ENCODE assay signal across 8 cellular contexts in the genomic region with DNA sequence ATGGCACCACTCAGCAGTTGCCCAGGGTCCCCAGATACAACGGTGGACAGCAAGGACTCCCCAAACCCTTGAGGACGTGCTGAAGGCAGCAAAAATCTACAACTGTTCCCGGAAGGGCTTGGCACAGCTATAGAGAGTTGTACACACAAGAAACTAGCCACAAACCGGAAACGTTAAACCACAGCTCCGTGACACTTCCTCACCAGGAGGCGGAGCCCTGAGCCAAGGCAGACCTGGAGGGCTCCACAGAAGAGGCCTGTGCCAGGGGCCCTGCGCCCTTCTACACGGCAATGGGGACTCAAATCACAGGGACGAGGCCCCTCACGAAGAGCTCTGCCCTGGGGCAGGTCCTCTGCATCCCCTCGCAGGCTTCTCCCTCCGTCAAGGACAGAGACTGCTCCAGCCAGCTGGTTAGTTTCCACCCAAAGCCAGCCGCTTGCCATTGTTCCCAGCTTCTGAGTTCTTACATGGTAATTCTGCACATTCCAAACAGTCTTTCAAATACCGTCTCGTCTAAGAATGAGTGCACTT.
DNase-seq lines count a peak whose midpoint lies in the region; ATAC-seq, FAIRE-seq and TF ChIP-seq lines count a peak whose summit lies in the region.

No MANE protein-coding gene starts in this region.

- H3K36me3 ChIP-seq in Peyer's patch (no peaks in the 10 kb centered on the region), sigmoid colon (no peaks in the 10 kb centered on the region)

- peak; percentile 78 to 96 (median 95) for DNase-seq in Peyer's patch
- peak; percentile 92 for DNase-seq in activated T-helper 1 cell treated with anti-CD3 and anti-CD28 coated beads, Interleukin-12 subunit alpha, Interleukin-12 subunit beta, Interleukin-2, Interleukin-4 antibody, amounts not matched to agents 30 ng/mL and 10 ng/mL and 1 ng/mL, durations not matched to agents 14 hours and 24 hours and 36 hours (ENCODE audit: low spot score)
- peak in 1 of 2 donors; percentile 18 for DNase-seq in foreskin keratinocyte
- DNase-seq in sigmoid colon, result peak; percentile 87
- no peak for DNase-seq in NCI-H1092 treated with DMSO at 0.1 percent for 48 hours (lab: John Stamatoyannopoulos, UW)
- no peak for DNase-seq in D721Med (ENCODE audit: insufficient read length, low spot score)

- no peak for TF ChIP-seq EP300 in sigmoid colon (IDR thresholded peaks at IDR 0.05)

- peak; percentile 63 for ATAC-seq in GM18508 (IDR thresholded peaks at IDR 0.05; ENCODE audit: insufficient read depth, unreplicated experiment)
- peak; percentile 85 for ATAC-seq in HG02970 (IDR thresholded peaks at IDR 0.05; ENCODE audit: low FRiP score, unreplicated experiment)
- ATAC-seq in foreskin keratinocyte, result peak; percentile 53

- FAIRE-seq in D721Med (lab: Jason Lieb, UNC), result no peak

- H3K27ac ChIP-seq in Peyer's patch (peak overlapping the region; percentile 62 to 85 (median 75)), foreskin keratinocyte (no peak overlapping the region), sigmoid colon (peak overlapping the region; percentile 66 to 84 (median 82))

- no peaks in the 10 kb centered on the region for H3K9me3 Mint-ChIP-seq in activated T-helper 1 cell treated with anti-CD3 and anti-CD28 coated beads, Interleukin-12 subunit alpha, Interleukin-12 subunit beta, Interleukin-2, Interleukin-4 antibody, amounts not matched to agents 30 ng/mL and 10 ng/mL and 1 ng/mL, durations not matched to agents 14 hours and 24 hours and 36 hours

- peak in 1 of 2 donors; percentile 34 for TF ChIP-seq POLR2A in Peyer's patch (IDR thresholded peaks at IDR 0.05)
- TF ChIP-seq POLR2A in sigmoid colon (IDR thresholded peaks at IDR 0.05), result no peak

- peak overlapping the region; percentile 84 for H3K4me3 Mint-ChIP-seq in activated T-helper 1 cell treated with anti-CD3 and anti-CD28 coated beads, Interleukin-12 subunit alpha, Interleukin-12 subunit beta, Interleukin-2, Interleukin-4 antibody, amounts not matched to agents 30 ng/mL and 10 ng/mL and 1 ng/mL, durations not matched to agents 14 hours and 24 hours and 36 hours

- WGBS in sigmoid colon, 2 donors, result 19% methylated on average over 16 of the region's 16 CpGs

- H3K9me3 ChIP-seq in Peyer's patch (no peaks in the 10 kb centered on the region), sigmoid colon (no peaks in the 10 kb centered on the region)

- H3K36me3 Mint-ChIP-seq in activated T-helper 1 cell treated with anti-CD3 and anti-CD28 coated beads, Interleukin-12 subunit alpha, Interleukin-12 subunit beta, Interleukin-2, Interleukin-4 antibody, amounts not matched to agents 30 ng/mL and 10 ng/mL and 1 ng/mL, durations not matched to agents 14 hours and 24 hours and 36 hours (ENCODE audit: low read depth), result peaks cover 8% of the 10 kb centered on the region

- H3K4me1 ChIP-seq in Peyer's patch, result peaks cover 22 to 65% (median 45%) of the 10 kb centered on the region in 4 donors
- no peaks in the 10 kb centered on the region for H3K4me1 ChIP-seq in foreskin keratinocyte
- peaks cover 0 to 100% (median 98%) of the 10 kb centered on the region in 4 donors for H3K4me1 ChIP-seq in sigmoid colon

- H3K27me3 Mint-ChIP-seq in activated T-helper 1 cell treated with anti-CD3 and anti-CD28 coated beads, Interleukin-12 subunit alpha, Interleukin-12 subunit beta, Interleukin-2, Interleukin-4 antibody, amounts not matched to agents 30 ng/mL and 10 ng/mL and 1 ng/mL, durations not matched to agents 14 hours and 24 hours and 36 hours (ENCODE audit: insufficient read depth), result peaks cover 7% of the 10 kb centered on the region

- intact Hi-C loops in activated T-helper 1 cell treated with anti-CD3 and anti-CD28 coated beads, Interleukin-12 subunit alpha, Interleukin-12 subunit beta, Interleukin-2, Interleukin-4 antibody, amounts not matched to agents 30 ng/mL and 10 ng/mL and 1 ng/mL, durations not matched to agents 14 hours and 24 hours and 36 hours (cut with micrococcal nuclease), result loop anchor here (1.0 to 10.0 kb wide), 9 partner anchors 8 to 867 kb away; a partner anchor contains a TSS
- intact Hi-C loops in sigmoid colon (cut with DNase I), result no loop called here

- peaks cover 83% of the 10 kb centered on the region for H3K4me1 Mint-ChIP-seq in activated T-helper 1 cell treated with anti-CD3 and anti-CD28 coated beads, Interleukin-12 subunit alpha, Interleukin-12 subunit beta, Interleukin-2, Interleukin-4 antibody, amounts not matched to agents 30 ng/mL and 10 ng/mL and 1 ng/mL, durations not matched to agents 14 hours and 24 hours and 36 hours (ENCODE audit: low read depth)

- peak overlapping the region; percentile 89 for H3K27ac Mint-ChIP-seq in activated T-helper 1 cell treated with anti-CD3 and anti-CD28 coated beads, Interleukin-12 subunit alpha, Interleukin-12 subunit beta, Interleukin-2, Interleukin-4 antibody, amounts not matched to agents 30 ng/mL and 10 ng/mL and 1 ng/mL, durations not matched to agents 14 hours and 24 hours and 36 hours

- TF ChIP-seq CTCF in Peyer's patch (IDR thresholded peaks at IDR 0.05) (peak; percentile 32 to 55 (median 46)), foreskin keratinocyte (conservative IDR thresholded peaks at IDR 0.05) (peak; percentile 42), sigmoid colon (IDR thresholded peaks at IDR 0.05) (no peak), D721Med (IDR thresholded peaks at IDR 0.05; ENCODE audit: insufficient read depth, missing control alignments) (no peak)

- H3K4me3 ChIP-seq in Peyer's patch (peak overlapping the region; percentile 16 to 37 (median 30)), sigmoid colon (peak overlapping the region in 2 of 4 donors; percentile 2 to 15)

- no peaks in the 10 kb centered on the region for H3K27me3 ChIP-seq in Peyer's patch
- no peaks in the 10 kb centered on the region for H3K27me3 ChIP-seq in foreskin keratinocyte
- H3K27me3 ChIP-seq in sigmoid colon, result no peaks in the 10 kb centered on the region

Comparison
In these comparisons a context has a peak if more than half of its experiments do, and no peak if none do; other contexts are left out.
1. DNase-seq: peak in Peyer's patch (3 of 3), activated T-helper 1 cell treated with anti-CD3 and anti-CD28 coated beads, Interleukin-12 subunit alpha, Interleukin-12 subunit beta, Interleukin-2, Interleukin-4 antibody, amounts not matched to agents 30 ng/mL and 10 ng/mL and 1 ng/mL, durations not matched to agents 14 hours and 24 hours and 36 hours (single experiment) and sigmoid colon (single experiment); none in NCI-H1092 treated with DMSO at 0.1 percent for 48 hours (single experiment) and D721Med (single experiment).
2. CTCF ChIP-seq: peak in Peyer's patch (6 of 6) and foreskin keratinocyte (single experiment); none in sigmoid colon (0 of 4) and D721Med (single experiment).
3. Peak in every context shown above with its lines, with median percentiles within 50 percentile points of each other: ATAC-seq.